In the genomic region with DNA sequence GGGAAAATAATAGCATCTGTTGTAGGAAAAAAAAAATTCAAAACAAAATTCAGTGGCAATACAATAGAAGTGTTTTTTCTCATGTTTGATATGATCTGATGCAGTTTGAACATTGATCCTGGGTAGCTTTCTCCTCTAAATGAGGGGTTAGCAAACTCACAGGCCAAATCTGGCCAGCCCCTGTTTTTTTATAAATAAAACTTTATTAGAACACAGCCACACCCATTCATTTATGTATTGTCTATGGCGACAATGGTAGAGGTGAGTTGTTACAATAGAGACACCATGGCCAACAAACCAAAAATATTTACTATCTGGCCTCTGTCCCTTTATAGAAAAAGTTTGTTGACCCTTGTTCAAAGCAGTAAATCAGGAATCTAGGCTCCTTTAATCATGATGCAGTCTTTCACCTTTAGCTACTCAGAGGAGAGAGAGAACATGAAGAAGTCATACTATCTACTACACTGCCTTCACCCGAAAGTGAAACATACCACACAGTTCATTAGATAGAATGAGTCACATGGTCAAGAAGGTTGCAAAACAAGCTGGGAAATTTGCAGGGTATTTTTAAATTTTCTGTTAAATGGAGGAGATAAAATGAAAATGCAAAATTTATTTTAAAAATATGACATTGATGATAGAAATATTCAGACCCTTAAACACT, we compare ENCODE assay signal across 26 cellular contexts.
DNase-seq lines count a peak whose midpoint lies in the region; ATAC-seq, FAIRE-seq and TF ChIP-seq lines count a peak whose summit lies in the region.
"Had no signal": no experiment of that assay in that cellular context is flagged by ENCODE, and none has a peak within 500 bp of the region (broad histone marks: within the 10 kb centered on the region; RNA-seq: fewer than 3 reads in every experiment).

No MANE protein-coding gene starts in this region.

- TF ChIP-seq POLR2A in K562 (conservative IDR thresholded peaks at IDR 0.05) = no peak

- peak overlapping the region; percentile 10 for H3K27ac Mint-ChIP-seq in activated naive CD4-positive, alpha-beta T cell treated with anti-CD3 and anti-CD28 coated beads, Interleukin-2, amount 50 U/mL, for 24 hours
- no peak overlapping the region for H3K27ac Mint-ChIP-seq in activated naive CD4-positive, alpha-beta T cell treated with anti-CD3 and anti-CD28 coated beads, Interleukin-2, amount 10 ng/mL, durations not matched to agents 7 days and 5 days
- H3K27ac Mint-ChIP-seq: activated CD4-positive, alpha-beta T cell treated with anti-CD3 and anti-CD28 coated beads, Interleukin-2, amount 10 ng/mL, durations not matched to agents 7 days and 5 days; activated naive CD4-positive, alpha-beta T cell treated with anti-CD3 and anti-CD28 coated beads for 36 hours; T-cell had no signal

- H3K9ac ChIP-seq in MM.1S (ENCODE audit: low read length) = no peak overlapping the region
- H3K9ac ChIP-seq in K562 (ENCODE audit: insufficient read depth in 1 of 2, low read depth in 2 of 2, low read length in 2 of 2) = no peak overlapping the region

- no peak for FAIRE-seq in K562 (lab: Jason Lieb, UNC)
- FAIRE-seq: HTR-8/SVneo, keratinocyte had no signal

- H3K27me3 ChIP-seq in MM.1S (replicated peaks; ENCODE audit: insufficient read depth, low read length) (no peaks in the 10 kb centered on the region), K562 (ENCODE audit: control insufficient read depth in 2 of 2, insufficient read depth in 2 of 2, low read length in 2 of 2) (no peaks in the 10 kb centered on the region)
- H3K27me3 ChIP-seq: gastrocnemius medialis, uterus had no signal

- H3K4me3 Mint-ChIP-seq in activated naive CD4-positive, alpha-beta T cell treated with anti-CD3 and anti-CD28 coated beads, Interleukin-2, amount 50 U/mL, for 24 hours = no peak overlapping the region
- no peak overlapping the region for H3K4me3 Mint-ChIP-seq in activated naive CD4-positive, alpha-beta T cell treated with anti-CD3 and anti-CD28 coated beads, Interleukin-2, amount 10 ng/mL, durations not matched to agents 7 days and 5 days
- H3K4me3 Mint-ChIP-seq: activated CD4-positive, alpha-beta T cell treated with anti-CD3 and anti-CD28 coated beads, Interleukin-2, amount 10 ng/mL, durations not matched to agents 7 days and 5 days; activated naive CD4-positive, alpha-beta T cell treated with anti-CD3 and anti-CD28 coated beads for 36 hours; T-cell had no signal

- H2AFZ ChIP-seq in MM.1S (ENCODE audit: low read length) (0 out of 2 replicates have a peak overlapping the region, but pooled peaks have one; percentile 45), K562 (ENCODE audit: low read depth, low read length) (no peak overlapping the region)
- H2AFZ ChIP-seq: PC-9 had no signal

- TF ChIP-seq EP300 in K562 (IDR thresholded peaks at IDR 0.05; ENCODE audit: low read length) = no peak

- no peak for TF ChIP-seq RAD21 in K562 (CRISPR knock-in tag; conservative IDR thresholded peaks at IDR 0.05 in 1 of 2, IDR thresholded peaks at IDR 0.05 in 1 of 2)

- POLR2A ChIA-PET in K562 (lab: Yijun Ruan, JAX) = interaction anchor here (0.6 kb wide), 1 partner anchor 620 kb away, joined by 4 read pairs; no protein-coding TSS in a partner anchor

- in situ Hi-C loops in K562 (cut with MboI) = no loop called here

- H3K4me1 ChIP-seq in MM.1S (ENCODE audit: low read length) (no peaks in the 10 kb centered on the region), K562 (replicated peaks in 1 of 2; ENCODE audit: control insufficient read depth in 2 of 2, insufficient read depth in 2 of 2, low read length in 2 of 2) (no peaks in the 10 kb centered on the region)
- H3K4me1 ChIP-seq: gastrocnemius medialis, uterus had no signal

- H3K4me1 Mint-ChIP-seq in activated naive CD4-positive, alpha-beta T cell treated with anti-CD3 and anti-CD28 coated beads, Interleukin-2, amount 50 U/mL, for 24 hours = peaks cover 11% of the 10 kb centered on the region
- H3K4me1 Mint-ChIP-seq in activated naive CD4-positive, alpha-beta T cell treated with anti-CD3 and anti-CD28 coated beads, Interleukin-2, amount 10 ng/mL, durations not matched to agents 7 days and 5 days = no peaks in the 10 kb centered on the region

- H3K9me3 ChIP-seq in MM.1S (replicated peaks; ENCODE audit: insufficient read depth, low read length) (no peaks in the 10 kb centered on the region), K562 (replicated peaks; ENCODE audit: control insufficient read depth, insufficient read depth, low read depth, low read length) (no peaks in the 10 kb centered on the region)
- H3K9me3 ChIP-seq: gastrocnemius medialis, uterus had no signal

- H3K27me3 Mint-ChIP-seq in activated naive CD4-positive, alpha-beta T cell treated with anti-CD3 and anti-CD28 coated beads, Interleukin-2, amount 50 U/mL, for 24 hours = no peaks in the 10 kb centered on the region
- no peaks in the 10 kb centered on the region for H3K27me3 Mint-ChIP-seq in activated naive CD4-positive, alpha-beta T cell treated with anti-CD3 and anti-CD28 coated beads, Interleukin-2, amount 10 ng/mL, durations not matched to agents 7 days and 5 days
- H3K27me3 Mint-ChIP-seq: activated CD4-positive, alpha-beta T cell treated with anti-CD3 and anti-CD28 coated beads, Interleukin-2, amount 10 ng/mL, durations not matched to agents 7 days and 5 days had no signal

- ATAC-seq in K562 (no peak), GM21447 (IDR thresholded peaks at IDR 0.05; ENCODE audit: unreplicated experiment) (no peak), left ventricle myocardium superior (no peak)
- ATAC-seq: esophagus mucosa, gastrocnemius medialis, T-cell had no signal

- H3K9me3 Mint-ChIP-seq in activated naive CD4-positive, alpha-beta T cell treated with anti-CD3 and anti-CD28 coated beads, Interleukin-2, amount 50 U/mL, for 24 hours = no peaks in the 10 kb centered on the region
- no peaks in the 10 kb centered on the region for H3K9me3 Mint-ChIP-seq in activated naive CD4-positive, alpha-beta T cell treated with anti-CD3 and anti-CD28 coated beads, Interleukin-2, amount 10 ng/mL, durations not matched to agents 7 days and 5 days
- H3K9me3 Mint-ChIP-seq: activated naive CD4-positive, alpha-beta T cell treated with anti-CD3 and anti-CD28 coated beads for 36 hours; T-cell had no signal

- H3K36me3 ChIP-seq in MM.1S (replicated peaks; ENCODE audit: insufficient read depth, low read length) (no peaks in the 10 kb centered on the region), K562 (ENCODE audit: control insufficient read depth, insufficient read depth, low read length) (no peaks in the 10 kb centered on the region)
- H3K36me3 ChIP-seq: gastrocnemius medialis, uterus had no signal

- H3K36me3 Mint-ChIP-seq in activated naive CD4-positive, alpha-beta T cell treated with anti-CD3 and anti-CD28 coated beads, Interleukin-2, amount 50 U/mL, for 24 hours = no peaks in the 10 kb centered on the region
- no peaks in the 10 kb centered on the region for H3K36me3 Mint-ChIP-seq in activated naive CD4-positive, alpha-beta T cell treated with anti-CD3 and anti-CD28 coated beads, Interleukin-2, amount 10 ng/mL, durations not matched to agents 7 days and 5 days
- H3K36me3 Mint-ChIP-seq: T-cell had no signal

- H3K79me2 ChIP-seq in MM.1S (ENCODE audit: low read length) = no peaks in the 10 kb centered on the region
- no peaks in the 10 kb centered on the region for H3K79me2 ChIP-seq in K562 (ENCODE audit: control insufficient read depth, insufficient read depth, low read length)

- no peak for TF ChIP-seq CTCF in MM.1S (IDR thresholded peaks at IDR 0.05; ENCODE audit: low read length)
- TF ChIP-seq CTCF in K562 (IDR thresholded peaks at IDR 0.05 in 2 of 3, conservative IDR thresholded peaks at IDR 0.05 in 1 of 3; ENCODE audit: insufficient read depth in 2 of 3, low read depth in 1 of 3, low read length in 3 of 3) = no peak

- no TSS peak for BruUV-seq in K562 (replicated peaks; lab: Mats Ljungman, UMichigan)

- H3K27ac ChIP-seq in MM.1S (ENCODE audit: low read length) = no peak overlapping the region; the same call in 1 of the 2 replicates
- no peak overlapping the region for H3K27ac ChIP-seq in K562 (ENCODE audit: extremely low read depth, low read depth, low read length)
- H3K27ac ChIP-seq: gastrocnemius medialis, PC-9, uterus had no signal

- 0% methylated on average over 1 of the region's 2 CpGs for WGBS in K562 (ENCODE audit: insufficient coverage, low coverage, missing lambda C conversion rate)

- CTCF ChIA-PET in activated naive CD4-positive, alpha-beta T cell treated with anti-CD3 and anti-CD28 coated beads, Interleukin-2, amount 10 ng/mL, durations not matched to agents 7 days and 5 days (lab: Charles Lee) = no interaction called here
- CTCF ChIA-PET in K562 (lab: Yijun Ruan, JAX; ENCODE audit: low intra/inter-chr PET ratio) = no interaction called here

- no peak overlapping the region for H3K4me3 ChIP-seq in MM.1S (ENCODE audit: low read length)
- H3K4me3 ChIP-seq in K562 = no peak overlapping the region
- H3K4me3 ChIP-seq: gastrocnemius medialis, PC-9, uterus had no signal

- no peaks in the 10 kb centered on the region for H3K9me1 ChIP-seq in K562 (ENCODE audit: control insufficient read depth, insufficient read depth, low read length)

- no peaks in the 10 kb centered on the region for H3K9me2 ChIP-seq in MM.1S (replicated peaks; ENCODE audit: insufficient read depth, low read length)

- intact Hi-C loops in K562 (cut with micrococcal nuclease) (loop anchor here (10.0 kb wide), 1 partner anchor 85 kb away; no protein-coding TSS in a partner anchor), left ventricle myocardium superior (cut with micrococcal nuclease) (no loop called here)

- peak overlapping the region; percentile 37; the same call in 1 of the 2 replicates for H3K4me2 ChIP-seq in MM.1S (ENCODE audit: low read depth, low read length)
- H3K4me2 ChIP-seq in K562 (ENCODE audit: insufficient read depth, low read length) = no peak overlapping the region
- H3K4me2 ChIP-seq: PC-9 had no signal

- no peak for DNase-seq in activated naive CD4-positive, alpha-beta T cell treated with anti-CD3 and anti-CD28 coated beads, Interleukin-2, amount 10 ng/mL, durations not matched to agents 7 days and 5 days
- peak; percentile 70 for DNase-seq in MM.1S
- no peak for DNase-seq in K562 (ENCODE audit: extremely low read depth in 1 of 4, low spot score in 3 of 4)
- no peak for DNase-seq in COLO668 (lab: John Stamatoyannopoulos, UW; ENCODE audit: unreplicated experiment)
- DNase-seq in stimulated activated CD4-positive, alpha-beta T cell treated with anti-CD3 and anti-CD28 coated beads, Interleukin-4, amount 100 ng/mL, for 1 hour = no peak
- no peak for DNase-seq in left ventricle myocardium superior
- DNase-seq: activated CD4-positive, alpha-beta T cell treated with anti-CD3 and anti-CD28 coated beads, Interleukin-2, amount 10 ng/mL, durations not matched to agents 7 days and 5 days; activated naive CD4-positive, alpha-beta T cell treated with anti-CD3 and anti-CD28 coated beads for 36 hours; C1 segment of cervical spinal cord; gastrocnemius medialis; NCI-H1436 treated with DMSO at 0.1 percent for 48 hours; NCI-H2171; NCI-H748 treated with DMSO at 0.1 percent for 48 hours; nucleus accumbens; PC-9; SIG-M5; stimulated activated CD4-positive, alpha-beta T cell treated with anti-CD3 and anti-CD28 coated beads, Interleukin-12 subunit alpha, Interleukin-12 subunit beta, amount 100 ng/mL, for 4 hours; stimulated activated CD8-positive, alpha-beta memory T cell treated with anti-CD3 and anti-CD28 coated beads, Interleukin-4, amount 100 ng/mL, for 48 hours; substantia nigra; T-cell; uterus had no signal

- no peaks in the 10 kb centered on the region for H3F3A ChIP-seq in MM.1S (ENCODE audit: insufficient read depth, low read length)

- no peaks in the 10 kb centered on the region for H4K20me1 ChIP-seq in MM.1S (ENCODE audit: insufficient read depth, low read length)
- H4K20me1 ChIP-seq in K562 (replicated peaks; ENCODE audit: control insufficient read depth, insufficient read depth, low read length) = no peaks in the 10 kb centered on the region
